In genomic region chr19:7381073-7381390, GRCh38 we compare ENCODE assay signal across 15 cellular contexts. TPM values are rescaled to one million over a fixed set of nuclear protein-coding genes. Genes with fewer than 3 reads are reported as not detected.
DNase-seq lines count a peak whose midpoint lies in the region; ATAC-seq and TF ChIP-seq lines count a peak whose summit lies in the region.
"Had no signal": no experiment of that assay in that cellular context is flagged by ENCODE, and none has a peak within 500 bp of the region (broad histone marks: within the 10 kb centered on the region; RNA-seq: fewer than 3 reads in every experiment).

No MANE protein-coding gene starts in this region.

- H3K9me3 Mint-ChIP-seq in activated CD4-positive, alpha-beta T cell treated with anti-CD3 and anti-CD28 coated beads, Interleukin-2, amount 10 ng/mL, durations not matched to agents 7 days and 5 days, result no peaks in the 10 kb centered on the region
- H3K9me3 Mint-ChIP-seq in IgD-negative memory B cell, result no peaks in the 10 kb centered on the region
- H3K9me3 Mint-ChIP-seq in effector memory CD8-positive, alpha-beta T cell, result no peaks in the 10 kb centered on the region
- no peaks in the 10 kb centered on the region for H3K9me3 Mint-ChIP-seq in stimulated activated memory B cell treated with anti-CD40 and anti-IgM and Interleukin-4, amounts not matched to agents 10 μg/mL and 1 μg/mL and 100 μg/mL, for 72 hours
- no peaks in the 10 kb centered on the region for H3K9me3 Mint-ChIP-seq in activated naive CD8-positive, alpha-beta T cell treated with anti-CD3 and anti-CD28 coated beads for 36 hours
- H3K9me3 Mint-ChIP-seq: activated naive CD4-positive, alpha-beta T cell treated with anti-CD3 and anti-CD28 coated beads, Interleukin-2, amount 50 U/mL, for 72 hours; neural crest cell had no signal

- peaks cover 56% of the 10 kb centered on the region for H3K36me3 Mint-ChIP-seq in activated CD4-positive, alpha-beta T cell treated with anti-CD3 and anti-CD28 coated beads, Interleukin-2, amount 10 ng/mL, durations not matched to agents 7 days and 5 days (ENCODE audit: low read depth)
- peaks cover 7% of the 10 kb centered on the region for H3K36me3 Mint-ChIP-seq in IgD-negative memory B cell
- peaks cover 73% of the 10 kb centered on the region for H3K36me3 Mint-ChIP-seq in effector memory CD8-positive, alpha-beta T cell (ENCODE audit: insufficient read depth)
- H3K36me3 Mint-ChIP-seq in stimulated activated memory B cell treated with anti-CD40 and anti-IgM and Interleukin-4, amounts not matched to agents 10 μg/mL and 1 μg/mL and 100 μg/mL, for 72 hours, result peaks cover 32% of the 10 kb centered on the region
- peaks cover 5% of the 10 kb centered on the region for H3K36me3 Mint-ChIP-seq in activated naive CD8-positive, alpha-beta T cell treated with anti-CD3 and anti-CD28 coated beads for 36 hours
- H3K36me3 Mint-ChIP-seq: activated naive CD4-positive, alpha-beta T cell treated with anti-CD3 and anti-CD28 coated beads, Interleukin-2, amount 50 U/mL, for 72 hours had no signal

- DNase-seq in activated CD4-positive, alpha-beta T cell treated with anti-CD3 and anti-CD28 coated beads, Interleukin-2, amount 10 ng/mL, durations not matched to agents 7 days and 5 days, result no peak
- no peak for DNase-seq in activated CD4-positive, alpha-beta T cell treated with anti-CD3 and anti-CD28 coated beads, Interleukin-2, amount 50 U/mL, for 4 hours
- no peak for DNase-seq in effector memory CD8-positive, alpha-beta T cell
- no peak for DNase-seq in RWPE1 (ENCODE audit: low spot score)
- DNase-seq in activated naive CD8-positive, alpha-beta T cell treated with anti-CD3 and anti-CD28 coated beads for 36 hours, result no peak
- no peak for DNase-seq in AG20443 (ENCODE audit: low spot score)
- DNase-seq: activated CD4-positive, CD25-positive, alpha-beta regulatory T cell; activated T-cell treated with anti-CD3 and anti-CD28 coated beads, Interleukin-2, amount 50 U/mL, for 1 hour; left ventricle myocardium inferior had no signal

- ATAC-seq in effector memory CD8-positive, alpha-beta T cell (replicated peaks), result no peak
- ATAC-seq in stimulated activated memory B cell treated with anti-CD40 and anti-IgM and Interleukin-4, amounts not matched to agents 10 μg/mL and 1 μg/mL and 100 μg/mL, for 72 hours, result no peak

- H3K27ac Mint-ChIP-seq in activated CD4-positive, alpha-beta T cell treated with anti-CD3 and anti-CD28 coated beads, Interleukin-2, amount 10 ng/mL, durations not matched to agents 7 days and 5 days, result peak overlapping the region; percentile 57
- peak overlapping the region in 2 of 3 donors; percentile 34 to 48 for H3K27ac Mint-ChIP-seq in IgD-negative memory B cell
- H3K27ac Mint-ChIP-seq in effector memory CD8-positive, alpha-beta T cell, result peak overlapping the region; percentile 83 to 90
- H3K27ac Mint-ChIP-seq in stimulated activated memory B cell treated with anti-CD40 and anti-IgM and Interleukin-4, amounts not matched to agents 10 μg/mL and 1 μg/mL and 100 μg/mL, for 72 hours, result peak overlapping the region; percentile 93
- no peak overlapping the region for H3K27ac Mint-ChIP-seq in activated naive CD8-positive, alpha-beta T cell treated with anti-CD3 and anti-CD28 coated beads for 36 hours

- POLR2A ChIA-PET in activated CD4-positive, alpha-beta T cell treated with anti-CD3 and anti-CD28 coated beads, Interleukin-2, amount 10 ng/mL, durations not matched to agents 7 days and 5 days (lab: Charles Lee), result no interaction called here
- POLR2A ChIA-PET in RWPE1 (lab: Yijun Ruan, JAX; ENCODE audit: low non-redundant PET), result no interaction called here

- H3K4me1 Mint-ChIP-seq in activated CD4-positive, alpha-beta T cell treated with anti-CD3 and anti-CD28 coated beads, Interleukin-2, amount 10 ng/mL, durations not matched to agents 7 days and 5 days, result peaks cover 1% of the 10 kb centered on the region
- peaks cover 15 to 16% (median 15%) of the 10 kb centered on the region in 3 donors for H3K4me1 Mint-ChIP-seq in IgD-negative memory B cell
- H3K4me1 Mint-ChIP-seq in effector memory CD8-positive, alpha-beta T cell (ENCODE audit: low read depth in 2 of 2), result peaks cover 18 to 28% of the 10 kb centered on the region in 2 donors
- peaks cover 32% of the 10 kb centered on the region for H3K4me1 Mint-ChIP-seq in stimulated activated memory B cell treated with anti-CD40 and anti-IgM and Interleukin-4, amounts not matched to agents 10 μg/mL and 1 μg/mL and 100 μg/mL, for 72 hours
- no peaks in the 10 kb centered on the region for H3K4me1 Mint-ChIP-seq in activated naive CD8-positive, alpha-beta T cell treated with anti-CD3 and anti-CD28 coated beads for 36 hours
- H3K4me1 Mint-ChIP-seq: neural crest cell had no signal

- no peaks in the 10 kb centered on the region for H3K27me3 Mint-ChIP-seq in activated CD4-positive, alpha-beta T cell treated with anti-CD3 and anti-CD28 coated beads, Interleukin-2, amount 10 ng/mL, durations not matched to agents 7 days and 5 days
- H3K27me3 Mint-ChIP-seq in IgD-negative memory B cell, result no peaks in the 10 kb centered on the region
- H3K27me3 Mint-ChIP-seq in effector memory CD8-positive, alpha-beta T cell, result no peaks in the 10 kb centered on the region
- H3K27me3 Mint-ChIP-seq in stimulated activated memory B cell treated with anti-CD40 and anti-IgM and Interleukin-4, amounts not matched to agents 10 μg/mL and 1 μg/mL and 100 μg/mL, for 72 hours, result no peaks in the 10 kb centered on the region
- H3K27me3 Mint-ChIP-seq in activated naive CD8-positive, alpha-beta T cell treated with anti-CD3 and anti-CD28 coated beads for 36 hours, result no peaks in the 10 kb centered on the region

- no peak overlapping the region for H3K4me3 Mint-ChIP-seq in activated CD4-positive, alpha-beta T cell treated with anti-CD3 and anti-CD28 coated beads, Interleukin-2, amount 10 ng/mL, durations not matched to agents 7 days and 5 days
- H3K4me3 Mint-ChIP-seq in IgD-negative memory B cell, result no peak overlapping the region
- H3K4me3 Mint-ChIP-seq in effector memory CD8-positive, alpha-beta T cell, result no peak overlapping the region
- H3K4me3 Mint-ChIP-seq in stimulated activated memory B cell treated with anti-CD40 and anti-IgM and Interleukin-4, amounts not matched to agents 10 μg/mL and 1 μg/mL and 100 μg/mL, for 72 hours, result no peak overlapping the region
- no peak overlapping the region for H3K4me3 Mint-ChIP-seq in activated naive CD8-positive, alpha-beta T cell treated with anti-CD3 and anti-CD28 coated beads for 36 hours

- H3K27ac ChIP-seq in RWPE1, result no peak overlapping the region
- H3K27ac ChIP-seq: left ventricle myocardium inferior, prostate gland, thoracic aorta had no signal

- CTCF ChIA-PET in activated CD4-positive, alpha-beta T cell treated with anti-CD3 and anti-CD28 coated beads, Interleukin-2, amount 10 ng/mL, durations not matched to agents 7 days and 5 days (lab: Charles Lee), result interaction anchor here (0.6 to 1.1 kb wide), 3 partner anchors 10 to 532 kb away, joined by 3 to 4 read pairs (median 3); no protein-coding TSS in a partner anchor
- CTCF ChIA-PET in RWPE1 (lab: Yijun Ruan, JAX), result interaction anchor here (0.6 to 2.1 kb wide), 5 partner anchors 9 to 517 kb away, joined by 3 to 8 read pairs (median 4); no protein-coding TSS in a partner anchor

- TF ChIP-seq CTCF in RWPE1 (conservative IDR thresholded peaks at IDR 0.05; ENCODE audit: low read depth), result no peak

RNA-seq across cellular contexts. Expression of gene ARHGEF18, which starts 32.3 kb away (rescaled TPM):
- total RNA-seq in activated CD4-positive, alpha-beta T cell treated with anti-CD3 and anti-CD28 coated beads, Interleukin-2, amount 10 ng/mL, durations not matched to agents 7 days and 5 days, result 10 to 100 TPM; 78.3 to 88.2 TPM
- 12.6 TPM for polyA plus RNA-seq in IgD-negative memory B cell
- 10 to 100 TPM; 26.3 to 30.8 TPM for total RNA-seq in activated naive CD8-positive, alpha-beta T cell treated with anti-CD3 and anti-CD28 coated beads for 36 hours
